ENCODE assay signal across 17 cellular contexts in genomic region chr18:7557891-7558454, GRCh38.
"Had no signal": no experiment of that assay in that cellular context is flagged by ENCODE, and none has a peak within 500 bp of the region (broad histone marks: within the 10 kb centered on the region; RNA-seq: fewer than 3 reads in every experiment).

No MANE protein-coding gene starts in this region.

- H3K27me3 ChIP-seq: colonic mucosa, hepatocyte, thyroid gland had no signal

- H3K9me3 ChIP-seq: colonic mucosa, thyroid gland had no signal

- ATAC-seq: natural killer cell; sciatic nerve; stimulated activated naive CD8-positive, alpha-beta T cell treated with anti-CD3 and anti-CD28 coated beads, Interleukin-15, amount 100 ng/mL, for 72 hours had no signal

- DNase-seq: colonic mucosa; effector memory CD4-positive, alpha-beta T cell; kidney; left cardiac atrium; natural killer cell; retina; stimulated activated CD4-positive, alpha-beta T cell treated with anti-CD3 and anti-CD28 coated beads, Interleukin-12 subunit alpha, Interleukin-12 subunit beta, amount 100 ng/mL, for 4 hours; stimulated activated CD4-positive, alpha-beta T cell treated with anti-CD3 and anti-CD28 coated beads, Interleukin-1b, Interleukin-23, amount 100 ng/mL, for 48 hours; stimulated activated CD4-positive, alpha-beta T cell treated with anti-CD3 and anti-CD28 coated beads, Interleukin-4, amount 100 ng/mL, for 1 hour; stimulated activated CD8-positive, alpha-beta memory T cell treated with anti-CD3 and anti-CD28 coated beads, Interleukin-4, amount 100 ng/mL, for 48 hours; stimulated activated naive CD4-positive, alpha-beta T cell; stimulated activated naive CD8-positive, alpha-beta T cell treated with anti-CD3 and anti-CD28 coated beads, Interleukin-15, amount 100 ng/mL, for 72 hours; thyroid gland had no signal

- H3K4me3 ChIP-seq: colonic mucosa, hepatocyte, lung, smooth muscle cell, thyroid gland had no signal

- H3K4me1 ChIP-seq: colonic mucosa had no signal

- H3K79me2 ChIP-seq: hepatocyte had no signal

- H2AFZ ChIP-seq: hepatocyte had no signal

- H3K27ac ChIP-seq: colonic mucosa, hepatocyte, thyroid gland had no signal

- H3K36me3 ChIP-seq: colonic mucosa, thyroid gland had no signal

- H3K4me2 ChIP-seq: hepatocyte, smooth muscle cell had no signal
